ENCODE assay signal across 22 cellular contexts in genomic region chr9:12290166-12290869, GRCh38.
"Had no signal": no experiment of that assay in that cellular context is flagged by ENCODE, and none has a peak within 500 bp of the region (broad histone marks: within the 10 kb centered on the region; RNA-seq: fewer than 3 reads in every experiment).

No MANE protein-coding gene starts in this region.

- H3K27ac Mint-ChIP-seq: activated B cell treated with CpG ODN at 0.5 μM for 24 hours; activated CD4-positive, alpha-beta T cell treated with anti-CD3 and anti-CD28 coated beads, Interleukin-2, amount 10 ng/mL, durations not matched to agents 24 days and 14 days; activated CD8-positive, alpha-beta memory T cell treated with anti-CD3 and anti-CD28 coated beads, Interleukin-2, amount 10 ng/mL, durations not matched to agents 7 days and 5 days; activated naive CD4-positive, alpha-beta T cell treated with anti-CD3 and anti-CD28 coated beads for 36 hours; activated naive CD8-positive, alpha-beta T cell; activated T-helper 17 cell treated with anti-CD3 and anti-CD28 coated beads, Interleukin-2, amount 50 U/mL, for 72 hours; T-cell had no signal

- H3K27me3 Mint-ChIP-seq: activated B cell treated with CpG ODN at 0.5 μM for 24 hours; activated CD4-positive, alpha-beta T cell treated with anti-CD3 and anti-CD28 coated beads, Interleukin-2, amount 10 ng/mL, durations not matched to agents 24 days and 14 days; activated CD8-positive, alpha-beta memory T cell treated with anti-CD3 and anti-CD28 coated beads, Interleukin-2, amount 10 ng/mL, durations not matched to agents 7 days and 5 days; activated naive CD8-positive, alpha-beta T cell; activated T-helper 17 cell treated with anti-CD3 and anti-CD28 coated beads, Interleukin-2, amount 50 U/mL, for 72 hours; T-cell had no signal

- H3K9me3 Mint-ChIP-seq: activated B cell treated with CpG ODN at 0.5 μM for 24 hours had no signal

- H3K36me3 Mint-ChIP-seq: activated CD8-positive, alpha-beta memory T cell treated with anti-CD3 and anti-CD28 coated beads, Interleukin-2, amount 10 ng/mL, durations not matched to agents 7 days and 5 days; activated naive CD8-positive, alpha-beta T cell; T-cell had no signal

- H3K4me3 ChIP-seq: SK-N-MC had no signal

- H3K27ac ChIP-seq: SK-N-MC had no signal

- H3K4me1 Mint-ChIP-seq: activated B cell treated with CpG ODN at 0.5 μM for 24 hours; activated CD4-positive, alpha-beta T cell treated with anti-CD3 and anti-CD28 coated beads, Interleukin-2, amount 10 ng/mL, durations not matched to agents 24 days and 14 days; activated CD8-positive, alpha-beta memory T cell treated with anti-CD3 and anti-CD28 coated beads, Interleukin-2, amount 10 ng/mL, durations not matched to agents 7 days and 5 days; activated T-helper 17 cell treated with anti-CD3 and anti-CD28 coated beads, Interleukin-2, amount 50 U/mL, for 72 hours; T-cell had no signal

- DNase-seq: activated B cell treated with CpG ODN at 0.5 μM for 24 hours; activated CD4-positive, alpha-beta T cell treated with anti-CD3 and anti-CD28 coated beads for 1 hour; activated CD4-positive, alpha-beta T cell treated with anti-CD3 and anti-CD28 coated beads, Interleukin-2, amount 10 ng/mL, durations not matched to agents 24 days and 14 days; activated CD4-positive, alpha-beta T cell treated with anti-CD3 and anti-CD28 coated beads, Interleukin-2, amount 50 U/mL, for 48 hours; activated CD8-positive, alpha-beta memory T cell treated with anti-CD3 and anti-CD28 coated beads, Interleukin-2, amount 10 ng/mL, durations not matched to agents 7 days and 5 days; activated gamma-delta T cell; activated naive CD4-positive, alpha-beta T cell treated with anti-CD3 and anti-CD28 coated beads for 36 hours; activated T-cell treated with anti-CD3 and anti-CD28 coated beads, Interleukin-2, amount 50 U/mL, for 4 hours; amygdala; cerebellar nuclear complex; Karpas-422; NCI-H187 treated with DMSO at 0.1 percent for 48 hours; NCI-H2081 treated with DMSO at 0.1 percent for 48 hours; NCI-H446; NCI-H526; SIG-M5; T-cell; T-helper 2 cell; T1000 had no signal

- ATAC-seq: activated CD8-positive, alpha-beta memory T cell treated with anti-CD3 and anti-CD28 coated beads, Interleukin-2, amount 10 ng/mL, durations not matched to agents 7 days and 5 days; activated T-cell treated with anti-CD3 and anti-CD28 coated beads, Interleukin-2, amount 50 U/mL, for 4 hours; activated T-helper 17 cell treated with anti-CD3 and anti-CD28 coated beads, Interleukin-2, amount 50 U/mL, for 72 hours; T-cell had no signal

- H3K4me3 Mint-ChIP-seq: activated B cell treated with CpG ODN at 0.5 μM for 24 hours; activated CD4-positive, alpha-beta T cell treated with anti-CD3 and anti-CD28 coated beads, Interleukin-2, amount 10 ng/mL, durations not matched to agents 24 days and 14 days; activated CD8-positive, alpha-beta memory T cell treated with anti-CD3 and anti-CD28 coated beads, Interleukin-2, amount 10 ng/mL, durations not matched to agents 7 days and 5 days; activated naive CD4-positive, alpha-beta T cell treated with anti-CD3 and anti-CD28 coated beads for 36 hours; activated naive CD8-positive, alpha-beta T cell; activated T-cell treated with anti-CD3 and anti-CD28 coated beads, Interleukin-2, amount 50 U/mL, for 4 hours; activated T-helper 17 cell treated with anti-CD3 and anti-CD28 coated beads, Interleukin-2, amount 50 U/mL, for 72 hours; T-cell had no signal
